Comparison of ENCODE assay signal across 1 cellular context in the genomic region with DNA sequence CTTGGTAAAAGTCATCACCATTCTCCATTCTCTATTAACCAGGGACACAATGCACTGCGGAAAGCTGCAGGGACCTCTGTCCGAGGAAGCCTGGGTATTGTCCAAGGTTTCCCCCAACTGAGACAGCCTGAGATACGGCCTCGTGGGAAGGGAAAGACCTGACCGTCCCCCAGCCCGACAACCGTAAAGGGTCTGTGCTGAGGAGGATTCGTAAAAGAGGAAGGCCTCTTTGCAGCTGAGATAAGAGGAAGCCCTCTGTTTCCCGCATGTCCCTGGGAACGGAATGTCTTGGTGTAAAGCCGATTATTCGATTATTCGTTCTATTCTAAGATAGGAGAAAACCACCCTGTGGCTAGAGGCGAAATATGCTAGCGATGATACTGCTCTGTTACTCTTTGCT.
TF ChIP-seq lines count a peak whose summit lies in the region.

No MANE protein-coding gene starts in this region.

TF ChIP-seq in WTC11, 78 proteins besides CTCF, POLR2A, EP300 and RAD21 (continued from another document):
- TF ChIP-seq, protein P1, sequence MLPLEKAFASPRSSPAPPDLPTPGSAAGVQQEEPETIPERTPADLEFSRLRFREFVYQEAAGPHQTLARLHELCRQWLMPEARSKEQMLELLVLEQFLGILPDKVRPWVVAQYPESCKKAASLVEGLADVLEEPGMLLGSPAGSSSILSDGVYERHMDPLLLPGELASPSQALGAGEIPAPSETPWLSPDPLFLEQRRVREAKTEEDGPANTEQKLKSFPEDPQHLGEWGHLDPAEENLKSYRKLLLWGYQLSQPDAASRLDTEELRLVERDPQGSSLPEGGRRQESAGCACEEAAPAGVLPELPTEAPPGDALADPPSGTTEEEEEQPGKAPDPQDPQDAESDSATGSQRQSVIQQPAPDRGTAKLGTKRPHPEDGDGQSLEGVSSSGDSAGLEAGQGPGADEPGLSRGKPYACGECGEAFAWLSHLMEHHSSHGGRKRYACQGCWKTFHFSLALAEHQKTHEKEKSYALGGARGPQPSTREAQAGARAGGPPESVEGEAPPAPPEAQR (CRISPR knock-in tag; IDR thresholded peaks at IDR 0.05) = no peak
- TF ChIP-seq TCF7 (CRISPR knock-in tag; IDR thresholded peaks at IDR 0.05; ENCODE audit: low read depth) = no peak
- TF ChIP-seq FOXJ3 (CRISPR knock-in tag; IDR thresholded peaks at IDR 0.05; ENCODE audit: borderline replicate concordance) = no peak
- TF ChIP-seq, protein P2, sequence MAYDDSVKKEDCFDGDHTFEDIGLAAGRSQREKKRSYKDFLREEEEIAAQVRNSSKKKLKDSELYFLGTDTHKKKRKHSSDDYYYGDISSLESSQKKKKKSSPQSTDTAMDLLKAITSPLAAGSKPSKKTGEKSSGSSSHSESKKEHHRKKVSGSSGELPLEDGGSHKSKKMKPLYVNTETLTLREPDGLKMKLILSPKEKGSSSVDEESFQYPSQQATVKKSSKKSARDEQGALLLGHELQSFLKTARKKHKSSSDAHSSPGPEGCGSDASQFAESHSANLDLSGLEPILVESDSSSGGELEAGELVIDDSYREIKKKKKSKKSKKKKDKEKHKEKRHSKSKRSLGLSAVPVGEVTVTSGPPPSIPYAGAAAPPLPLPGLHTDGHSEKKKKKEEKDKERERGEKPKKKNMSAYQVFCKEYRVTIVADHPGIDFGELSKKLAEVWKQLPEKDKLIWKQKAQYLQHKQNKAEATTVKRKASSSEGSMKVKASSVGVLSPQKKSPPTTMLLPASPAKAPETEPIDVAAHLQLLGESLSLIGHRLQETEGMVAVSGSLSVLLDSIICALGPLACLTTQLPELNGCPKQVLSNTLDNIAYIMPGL (CRISPR knock-in tag; IDR thresholded peaks at IDR 0.05) = no peak
- TF ChIP-seq CREB1 (CRISPR knock-in tag; IDR thresholded peaks at IDR 0.05) = no peak
TF ChIP-seq in WTC11: peak in this region for 0.
